9 cellular contexts compared by ENCODE assay signal in the genomic region with DNA sequence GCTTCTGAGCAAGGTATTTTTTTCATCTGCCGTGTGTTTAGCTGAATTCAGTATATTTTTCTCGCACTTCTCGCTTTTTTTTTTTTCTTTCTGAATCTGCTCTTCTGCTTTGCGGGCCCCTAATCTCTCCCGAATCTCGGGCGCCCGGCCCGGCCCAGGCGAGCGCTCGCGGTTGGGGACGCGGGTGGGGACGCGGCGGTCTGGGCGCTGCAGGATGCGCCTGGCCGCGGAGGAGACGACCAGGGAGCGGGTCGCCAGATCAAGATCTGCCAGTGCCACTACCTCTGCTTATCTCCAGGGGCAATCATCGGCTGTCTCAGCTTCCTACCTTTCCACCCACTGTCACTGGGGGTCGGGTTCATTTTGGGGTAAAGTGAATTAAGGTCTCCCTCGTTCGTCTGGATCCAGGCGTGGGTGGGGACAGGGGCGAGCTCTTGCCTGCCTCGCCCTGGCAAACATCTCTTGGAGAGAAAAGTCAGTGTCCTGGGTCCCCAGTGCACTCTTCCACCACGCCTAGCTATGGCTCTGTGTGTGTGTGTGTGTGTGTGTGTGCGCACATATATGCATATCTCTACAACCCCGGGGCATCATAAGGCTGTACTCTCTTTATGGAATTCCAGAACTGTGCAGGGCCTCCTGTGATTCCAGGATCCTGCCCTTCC.
A peak's percentile ranks its signal among the peaks of the same experiment; 100 is the strongest.
DNase-seq lines count a peak whose midpoint lies in the region; ATAC-seq, FAIRE-seq and TF ChIP-seq lines count a peak whose summit lies in the region.
"Had no signal": no experiment of that assay in that cellular context is flagged by ENCODE, and none has a peak within 500 bp of the region (broad histone marks: within the 10 kb centered on the region; RNA-seq: fewer than 3 reads in every experiment).

No MANE protein-coding gene starts in this region.

- H4K20me1 ChIP-seq in astrocyte (ENCODE audit: insufficient read depth, low read length) = no peaks in the 10 kb centered on the region

- ATAC-seq in GM19328 (IDR thresholded peaks at IDR 0.05; ENCODE audit: unreplicated experiment) (no peak), GM18867 (IDR thresholded peaks at IDR 0.05; ENCODE audit: unreplicated experiment) (no peak), GM18909 (IDR thresholded peaks at IDR 0.05; ENCODE audit: poor library complexity, unreplicated experiment) (no peak)

- H3K9ac ChIP-seq in astrocyte (ENCODE audit: low read length) = no peak overlapping the region

- no peaks in the 10 kb centered on the region for H3K9me3 Mint-ChIP-seq in astrocyte (ENCODE audit: unreplicated experiment)

- FAIRE-seq in astrocyte (lab: Jason Lieb, UNC) = no peak

- DNase-seq in stimulated activated CD4-positive, alpha-beta T cell treated with anti-CD3 and anti-CD28 coated beads, Interleukin-2, amount 100 ng/mL, for 24 hours = peak; percentile 21 to 32
- DNase-seq in stimulated activated CD4-positive, alpha-beta T cell treated with anti-CD3 and anti-CD28 coated beads, Interleukin-1b, Interleukin-23, amount 100 ng/mL, for 48 hours = no peak
- DNase-seq in astrocyte (ENCODE audit: low read depth) (no peak), cerebellum (ENCODE audit: low spot score) (no peak)
- DNase-seq: DMS 273 treated with DMSO at 0.1 percent for 48 hours had no signal

- H3K36me3 Mint-ChIP-seq in astrocyte (ENCODE audit: low read depth, unreplicated experiment) = no peaks in the 10 kb centered on the region

- peaks cover 30% of the 10 kb centered on the region for H3K27me3 ChIP-seq in astrocyte (ENCODE audit: insufficient read depth, low read length)

- 13 to 20% methylated on average over 4 to 21 of the region's 35 CpGs for WGBS in mesodermal cell (ENCODE audit: insufficient coverage in 2 of 2), 2 experiments

- peak overlapping the region; percentile 69 for H3K4me3 Mint-ChIP-seq in astrocyte (ENCODE audit: unreplicated experiment)

- peaks cover 5% of the 10 kb centered on the region for H3K4me1 ChIP-seq in astrocyte (ENCODE audit: insufficient read depth, low read length)
- no peaks in the 10 kb centered on the region for H3K4me1 ChIP-seq in mesodermal cell (ENCODE audit: control insufficient read depth, insufficient read depth, low read length, poor library complexity, severe bottlenecking)

- H3K4me3 ChIP-seq in astrocyte (ENCODE audit: insufficient read depth, low read depth, low read length) (peak overlapping the region; percentile 59), mesodermal cell (ENCODE audit: extremely low read depth, insufficient read depth, low read length, poor library complexity, severe bottlenecking) (peak overlapping the region; percentile 43)

- no peak for TF ChIP-seq CTCF in astrocyte (IDR thresholded peaks at IDR 0.05; ENCODE audit: insufficient read depth, low read depth, low read length)

- peaks cover 2% of the 10 kb centered on the region for H3K27me3 Mint-ChIP-seq in astrocyte (ENCODE audit: low read depth, unreplicated experiment)

- no peaks in the 10 kb centered on the region for H3K79me2 ChIP-seq in astrocyte (ENCODE audit: insufficient read depth, low read length)

- peak overlapping the region; percentile 83 for H2AFZ ChIP-seq in astrocyte (ENCODE audit: low read depth, low read length)

- H3K36me3 ChIP-seq in astrocyte (ENCODE audit: insufficient read depth, low read length) (no peaks in the 10 kb centered on the region), mesodermal cell (ENCODE audit: control insufficient read depth, insufficient read depth, low read length) (no peaks in the 10 kb centered on the region)

- H3K9me3 ChIP-seq in astrocyte (ENCODE audit: insufficient read depth, low read depth, low read length) = no peaks in the 10 kb centered on the region
- no peaks in the 10 kb centered on the region for H3K9me3 ChIP-seq in mesodermal cell (ENCODE audit: control insufficient read depth, low read length)

- H3K27ac Mint-ChIP-seq in astrocyte (ENCODE audit: unreplicated experiment) = no peak overlapping the region

- H3K27ac ChIP-seq in astrocyte (ENCODE audit: low read depth, low read length) = no peak overlapping the region
- no peak overlapping the region for H3K27ac ChIP-seq in mesodermal cell (ENCODE audit: low read depth, low read length, severe bottlenecking)

- peaks cover 2% of the 10 kb centered on the region for H3K4me1 Mint-ChIP-seq in astrocyte (ENCODE audit: low read depth, unreplicated experiment)

- peak overlapping the region; percentile 89 for H3K4me2 ChIP-seq in astrocyte (ENCODE audit: low read length)

Comparison
In these comparisons a context has a peak if more than half of its experiments do, and no peak if none do; other contexts are left out.
1. DNase-seq: peak in stimulated activated CD4-positive, alpha-beta T cell treated with anti-CD3 and anti-CD28 coated beads, Interleukin-2, amount 100 ng/mL, for 24 hours (2 of 2); none in stimulated activated CD4-positive, alpha-beta T cell treated with anti-CD3 and anti-CD28 coated beads, Interleukin-1b, Interleukin-23, amount 100 ng/mL, for 48 hours (single experiment), astrocyte (single experiment) and cerebellum (single experiment).